ENCODE assay signal across 20 cellular contexts in the genomic region with DNA sequence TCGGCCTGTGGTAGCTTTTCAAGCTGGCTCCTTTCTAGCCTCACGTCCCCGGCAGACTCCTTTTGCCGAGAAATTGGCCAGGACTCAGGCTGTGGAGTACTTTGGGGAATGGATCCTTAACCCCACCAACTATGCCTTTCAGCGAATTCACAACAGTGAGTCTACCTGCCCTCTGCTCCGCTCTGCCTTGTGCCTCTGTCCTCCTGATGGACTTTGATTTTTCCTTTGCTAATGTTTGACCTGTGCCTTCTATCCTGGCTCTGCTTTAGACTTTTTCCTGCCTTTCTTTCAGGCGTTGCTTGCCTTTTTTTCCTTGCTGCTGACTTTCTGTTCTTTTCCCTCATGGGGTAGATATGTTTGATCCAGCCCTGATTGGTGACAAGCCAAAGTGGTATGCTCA.
"Had no signal": no experiment of that assay in that cellular context is flagged by ENCODE, and none has a peak within 500 bp of the region (broad histone marks: within the 10 kb centered on the region; RNA-seq: fewer than 3 reads in every experiment).

No MANE protein-coding gene starts in this region.

- H3K4me3 Mint-ChIP-seq: activated CD8-positive, alpha-beta memory T cell treated with anti-CD3 and anti-CD28 coated beads, Interleukin-2, amount 10 ng/mL, durations not matched to agents 7 days and 5 days; activated naive CD4-positive, alpha-beta T cell treated with anti-CD3 and anti-CD28 coated beads, Interleukin-2, amount 10 ng/mL, durations not matched to agents 7 days and 5 days; activated naive CD8-positive, alpha-beta T cell treated with anti-CD3 and anti-CD28 coated beads for 36 hours; T-helper 1 cell treated with Interleukin-12 subunit alpha and Interleukin-12 subunit beta and Interleukin-4 antibody, amounts not matched to agents 30 μg/mL and 1 μg/mL, for 36 hours had no signal

- H3K4me2 ChIP-seq: PC-9 had no signal

- H3K4me3 ChIP-seq: PC-9 had no signal

- H3K4me1 Mint-ChIP-seq: activated CD8-positive, alpha-beta memory T cell treated with anti-CD3 and anti-CD28 coated beads, Interleukin-2, amount 10 ng/mL, durations not matched to agents 7 days and 5 days; activated naive CD4-positive, alpha-beta T cell treated with anti-CD3 and anti-CD28 coated beads, Interleukin-2, amount 10 ng/mL, durations not matched to agents 7 days and 5 days; activated naive CD8-positive, alpha-beta T cell treated with anti-CD3 and anti-CD28 coated beads for 36 hours had no signal

- H3K27ac ChIP-seq: brain microvascular endothelial cell, PC-9 had no signal

- H2AFZ ChIP-seq: PC-9 had no signal

- DNase-seq: activated CD4-positive, alpha-beta T cell treated with anti-CD3 and anti-CD28 coated beads for 4 hours; activated CD4-positive, alpha-beta T cell treated with anti-CD3 and anti-CD28 coated beads, Interleukin-2, amount 50 U/mL, for 48 hours; activated CD8-positive, alpha-beta memory T cell treated with anti-CD3 and anti-CD28 coated beads, Interleukin-2, amount 10 ng/mL, durations not matched to agents 7 days and 5 days; activated gamma-delta T cell treated with Interleukin-2 at 50 U/mL for 16 hours; activated naive CD4-positive, alpha-beta T cell treated with anti-CD3 and anti-CD28 coated beads, Interleukin-2, amount 10 ng/mL, durations not matched to agents 7 days and 5 days; activated naive CD8-positive, alpha-beta T cell treated with anti-CD3 and anti-CD28 coated beads for 36 hours; activated T-cell treated with anti-CD3 and anti-CD28 coated beads, Interleukin-2, amount 50 U/mL, for 48 hours; brain microvascular endothelial cell; Kasumi-1; KBM-7; NCI-H1105 treated with DMSO at 0.1 percent for 48 hours; NCI-H1436 treated with DMSO at 0.1 percent for 48 hours; NCI-H187; NCI-H2081; NCI-H510A treated with DMSO at 0.1 percent for 48 hours; NCI-H69; PC-9; SHP77 treated with DMSO at 0.1 percent for 48 hours had no signal

- H3K27ac Mint-ChIP-seq: activated CD8-positive, alpha-beta memory T cell treated with anti-CD3 and anti-CD28 coated beads, Interleukin-2, amount 10 ng/mL, durations not matched to agents 7 days and 5 days; activated naive CD4-positive, alpha-beta T cell treated with anti-CD3 and anti-CD28 coated beads, Interleukin-2, amount 10 ng/mL, durations not matched to agents 7 days and 5 days; activated naive CD8-positive, alpha-beta T cell treated with anti-CD3 and anti-CD28 coated beads for 36 hours; activated T-helper 2 cell treated with anti-CD3 and anti-CD28 coated beads, Interferon-gamma antibody, Interleukin-2, Interleukin-4, amounts not matched to agents 10 μg/mL and 5 μg/mL and 100 μg/mL, durations not matched to agents 14 hours and 24 hours and 36 hours; T-helper 1 cell treated with Interleukin-12 subunit alpha and Interleukin-12 subunit beta and Interleukin-4 antibody, amounts not matched to agents 30 μg/mL and 1 μg/mL, for 36 hours had no signal

- H3K27me3 ChIP-seq: brain microvascular endothelial cell had no signal

- H3K27me3 Mint-ChIP-seq: activated CD8-positive, alpha-beta memory T cell treated with anti-CD3 and anti-CD28 coated beads, Interleukin-2, amount 10 ng/mL, durations not matched to agents 7 days and 5 days; activated naive CD4-positive, alpha-beta T cell treated with anti-CD3 and anti-CD28 coated beads, Interleukin-2, amount 10 ng/mL, durations not matched to agents 7 days and 5 days; activated naive CD8-positive, alpha-beta T cell treated with anti-CD3 and anti-CD28 coated beads for 36 hours had no signal

- H3K9me3 Mint-ChIP-seq: activated naive CD4-positive, alpha-beta T cell treated with anti-CD3 and anti-CD28 coated beads, Interleukin-2, amount 10 ng/mL, durations not matched to agents 7 days and 5 days; activated naive CD8-positive, alpha-beta T cell treated with anti-CD3 and anti-CD28 coated beads for 36 hours; activated T-helper 2 cell treated with anti-CD3 and anti-CD28 coated beads, Interferon-gamma antibody, Interleukin-2, Interleukin-4, amounts not matched to agents 10 μg/mL and 5 μg/mL and 100 μg/mL, durations not matched to agents 14 hours and 24 hours and 36 hours; T-helper 1 cell treated with Interleukin-12 subunit alpha and Interleukin-12 subunit beta and Interleukin-4 antibody, amounts not matched to agents 30 μg/mL and 1 μg/mL, for 36 hours had no signal
